ENCODE assay signal across 11 cellular contexts in the genomic region with DNA sequence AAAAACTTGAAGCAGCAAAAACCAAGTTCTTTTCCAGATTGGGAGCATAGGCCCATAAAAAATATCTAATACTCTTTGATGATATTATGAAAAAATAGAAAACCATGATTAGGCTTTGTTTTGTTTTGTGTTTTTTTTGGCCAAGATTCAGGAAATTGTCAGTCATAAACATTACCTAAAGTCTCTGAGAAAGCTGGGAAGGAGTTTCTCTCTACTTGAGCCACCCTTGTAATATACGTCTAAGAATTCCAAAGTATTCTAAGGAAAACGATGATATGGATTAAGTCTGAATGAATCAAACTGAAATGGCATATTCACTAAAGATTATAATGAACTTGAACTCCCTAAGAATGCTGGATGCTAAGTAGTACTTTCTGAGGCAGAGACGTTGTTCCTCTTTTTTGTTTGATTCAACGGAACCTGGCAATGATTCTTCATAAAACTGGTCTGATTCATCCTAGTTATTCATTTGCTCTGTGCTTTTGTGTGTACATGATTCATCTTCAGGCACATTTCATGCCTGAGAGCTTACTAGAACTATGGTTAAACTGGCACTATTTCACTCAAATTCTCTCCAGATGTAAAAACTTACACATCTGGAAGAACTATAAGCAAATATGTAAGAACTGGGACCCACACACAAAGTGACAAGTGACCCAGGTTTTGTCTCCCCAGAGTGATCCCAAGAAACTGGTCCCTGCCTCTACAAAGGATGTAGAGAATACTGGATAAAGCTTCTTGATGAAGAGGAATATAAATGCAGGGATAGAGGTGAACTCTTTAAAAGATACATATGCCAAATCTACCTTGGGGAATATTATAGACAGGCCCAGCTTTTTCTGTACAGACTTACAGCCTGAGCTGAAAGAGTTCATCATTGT.
A peak's percentile ranks its signal among the peaks of the same experiment; 100 is the strongest.
DNase-seq lines count a peak whose midpoint lies in the region; ATAC-seq and TF ChIP-seq lines count a peak whose summit lies in the region.
"Had no signal": no experiment of that assay in that cellular context is flagged by ENCODE, and none has a peak within 500 bp of the region (broad histone marks: within the 10 kb centered on the region; RNA-seq: fewer than 3 reads in every experiment).

No MANE protein-coding gene starts in this region.

- ATAC-seq in activated CD8-positive, alpha-beta memory T cell treated with anti-CD3 and anti-CD28 coated beads, Interleukin-2, amount 10 ng/mL, durations not matched to agents 7 days and 5 days = no peak
- peak; percentile 67 for ATAC-seq in stimulated activated memory B cell treated with anti-CD40 and anti-IgM and Interleukin-4, amounts not matched to agents 10 μg/mL and 1 μg/mL and 100 μg/mL, for 72 hours
- no peak for ATAC-seq in HG03025 (IDR thresholded peaks at IDR 0.05; ENCODE audit: low FRiP score, unreplicated experiment)

- CTCF ChIA-PET in activated CD8-positive, alpha-beta memory T cell treated with anti-CD3 and anti-CD28 coated beads, Interleukin-2, amount 10 ng/mL, durations not matched to agents 7 days and 5 days (lab: Charles Lee) = no interaction called here

- no peak for TF ChIP-seq CTCF in epithelial cell of proximal tubule (conservative IDR thresholded peaks at IDR 0.05; ENCODE audit: low read depth, low read length)

- H3K9me3 Mint-ChIP-seq in activated CD8-positive, alpha-beta memory T cell treated with anti-CD3 and anti-CD28 coated beads, Interleukin-2, amount 10 ng/mL, durations not matched to agents 7 days and 5 days (ENCODE audit: low read depth) = no peaks in the 10 kb centered on the region
- no peaks in the 10 kb centered on the region for H3K9me3 Mint-ChIP-seq in stimulated activated memory B cell treated with anti-CD40 and anti-IgM and Interleukin-4, amounts not matched to agents 10 μg/mL and 1 μg/mL and 100 μg/mL, for 72 hours

- no peak for DNase-seq in activated CD8-positive, alpha-beta memory T cell treated with anti-CD3 and anti-CD28 coated beads, Interleukin-2, amount 10 ng/mL, durations not matched to agents 7 days and 5 days
- no peak for DNase-seq in activated CD8-positive, alpha-beta memory T cell treated with anti-CD3 and anti-CD28 coated beads, Interleukin-2, amount 50 U/mL, for 48 hours
- DNase-seq in NOMO-1 treated with DMSO at 0.1 percent for 48 hours (lab: John Stamatoyannopoulos, UW; ENCODE audit: unreplicated experiment) = peak; percentile 91
- peak; percentile 90 for DNase-seq in epithelial cell of proximal tubule (ENCODE audit: low read depth)
- no peak for DNase-seq in NCI-H146 (lab: John Stamatoyannopoulos, UW)
- DNase-seq in T-helper 2 cell = no peak
- DNase-seq: activated CD4-positive, alpha-beta T cell treated with anti-CD3 and anti-CD28 coated beads, Interleukin-2, amount 50 U/mL, for 1 hour; Caco-2; NCI-H2029 treated with DMSO at 0.1 percent for 48 hours had no signal

- peaks cover 50% of the 10 kb centered on the region for H3K4me1 Mint-ChIP-seq in activated CD8-positive, alpha-beta memory T cell treated with anti-CD3 and anti-CD28 coated beads, Interleukin-2, amount 10 ng/mL, durations not matched to agents 7 days and 5 days
- H3K4me1 Mint-ChIP-seq in stimulated activated memory B cell treated with anti-CD40 and anti-IgM and Interleukin-4, amounts not matched to agents 10 μg/mL and 1 μg/mL and 100 μg/mL, for 72 hours = peaks cover 42% of the 10 kb centered on the region

- peak overlapping the region; percentile 5 for H3K4me3 ChIP-seq in epithelial cell of proximal tubule (ENCODE audit: low read depth, low read length)

- peak overlapping the region; percentile 11 for H3K27ac Mint-ChIP-seq in activated CD8-positive, alpha-beta memory T cell treated with anti-CD3 and anti-CD28 coated beads, Interleukin-2, amount 10 ng/mL, durations not matched to agents 7 days and 5 days
- peak overlapping the region; percentile 60 for H3K27ac Mint-ChIP-seq in stimulated activated memory B cell treated with anti-CD40 and anti-IgM and Interleukin-4, amounts not matched to agents 10 μg/mL and 1 μg/mL and 100 μg/mL, for 72 hours

- H3K27me3 Mint-ChIP-seq in activated CD8-positive, alpha-beta memory T cell treated with anti-CD3 and anti-CD28 coated beads, Interleukin-2, amount 10 ng/mL, durations not matched to agents 7 days and 5 days = no peaks in the 10 kb centered on the region
- no peaks in the 10 kb centered on the region for H3K27me3 Mint-ChIP-seq in stimulated activated memory B cell treated with anti-CD40 and anti-IgM and Interleukin-4, amounts not matched to agents 10 μg/mL and 1 μg/mL and 100 μg/mL, for 72 hours

- H3K36me3 Mint-ChIP-seq in activated CD8-positive, alpha-beta memory T cell treated with anti-CD3 and anti-CD28 coated beads, Interleukin-2, amount 10 ng/mL, durations not matched to agents 7 days and 5 days = peaks cover 79% of the 10 kb centered on the region
- H3K36me3 Mint-ChIP-seq in stimulated activated memory B cell treated with anti-CD40 and anti-IgM and Interleukin-4, amounts not matched to agents 10 μg/mL and 1 μg/mL and 100 μg/mL, for 72 hours = peaks cover 77% of the 10 kb centered on the region

- H3K4me3 Mint-ChIP-seq in activated CD8-positive, alpha-beta memory T cell treated with anti-CD3 and anti-CD28 coated beads, Interleukin-2, amount 10 ng/mL, durations not matched to agents 7 days and 5 days = no peak overlapping the region
- no peak overlapping the region for H3K4me3 Mint-ChIP-seq in stimulated activated memory B cell treated with anti-CD40 and anti-IgM and Interleukin-4, amounts not matched to agents 10 μg/mL and 1 μg/mL and 100 μg/mL, for 72 hours

Comparison
In these comparisons a context has a peak if more than half of its experiments do, and no peak if none do; other contexts are left out.
1. DNase-seq: peak in NOMO-1 treated with DMSO at 0.1 percent for 48 hours (single experiment) and epithelial cell of proximal tubule (single experiment); none in activated CD8-positive, alpha-beta memory T cell treated with anti-CD3 and anti-CD28 coated beads, Interleukin-2, amount 10 ng/mL, durations not matched to agents 7 days and 5 days (single experiment), activated CD8-positive, alpha-beta memory T cell treated with anti-CD3 and anti-CD28 coated beads, Interleukin-2, amount 50 U/mL, for 48 hours (single experiment), NCI-H146 (single experiment) and T-helper 2 cell (0 of 5).